In genomic region chr3:103067963-103068362, GRCh38 we compare ENCODE assay signal across 34 cellular contexts.
"Had no signal": no experiment of that assay in that cellular context is flagged by ENCODE, and none has a peak within 500 bp of the region (broad histone marks: within the 10 kb centered on the region; RNA-seq: fewer than 3 reads in every experiment).

No MANE protein-coding gene starts in this region.

- H3K27me3 ChIP-seq: MG63 had no signal

- DNase-seq: Karpas-422, Kasumi-1, MG63, MM.1S, MV-4-11, NCI-H1048, NCI-H1092, NCI-H1092 treated with DMSO at 0.1 percent for 48 hours, NCI-H1105, NCI-H1105 treated with DMSO at 0.1 percent for 48 hours, NCI-H1417, NCI-H1417 treated with DMSO at 0.1 percent for 48 hours, NCI-H1436, NCI-H1436 treated with DMSO at 0.1 percent for 48 hours, NCI-H146, NCI-H1694, NCI-H1694 treated with DMSO at 0.1 percent for 48 hours, NCI-H187, NCI-H187 treated with DMSO at 0.1 percent for 48 hours, NCI-H1930, NCI-H2029, NCI-H2029 treated with DMSO at 0.1 percent for 48 hours, NCI-H2081, NCI-H2081 treated with DMSO at 0.1 percent for 48 hours, NCI-H2107, NCI-H2171, NCI-H2171 treated with DMSO at 0.1 percent for 48 hours, NCI-H2227 treated with DMSO at 0.1 percent for 48 hours, NCI-H226, NCI-H345, NCI-H446, NCI-H446 treated with DMSO at 0.1 percent for 48 hours, NCI-H510A, NCI-H510A treated with DMSO at 0.1 percent for 48 hours had no signal

- H3K9me3 ChIP-seq: MG63 had no signal

- H3K4me3 ChIP-seq: MG63 had no signal

- H3K36me3 ChIP-seq: MG63 had no signal
